In the genomic region with DNA sequence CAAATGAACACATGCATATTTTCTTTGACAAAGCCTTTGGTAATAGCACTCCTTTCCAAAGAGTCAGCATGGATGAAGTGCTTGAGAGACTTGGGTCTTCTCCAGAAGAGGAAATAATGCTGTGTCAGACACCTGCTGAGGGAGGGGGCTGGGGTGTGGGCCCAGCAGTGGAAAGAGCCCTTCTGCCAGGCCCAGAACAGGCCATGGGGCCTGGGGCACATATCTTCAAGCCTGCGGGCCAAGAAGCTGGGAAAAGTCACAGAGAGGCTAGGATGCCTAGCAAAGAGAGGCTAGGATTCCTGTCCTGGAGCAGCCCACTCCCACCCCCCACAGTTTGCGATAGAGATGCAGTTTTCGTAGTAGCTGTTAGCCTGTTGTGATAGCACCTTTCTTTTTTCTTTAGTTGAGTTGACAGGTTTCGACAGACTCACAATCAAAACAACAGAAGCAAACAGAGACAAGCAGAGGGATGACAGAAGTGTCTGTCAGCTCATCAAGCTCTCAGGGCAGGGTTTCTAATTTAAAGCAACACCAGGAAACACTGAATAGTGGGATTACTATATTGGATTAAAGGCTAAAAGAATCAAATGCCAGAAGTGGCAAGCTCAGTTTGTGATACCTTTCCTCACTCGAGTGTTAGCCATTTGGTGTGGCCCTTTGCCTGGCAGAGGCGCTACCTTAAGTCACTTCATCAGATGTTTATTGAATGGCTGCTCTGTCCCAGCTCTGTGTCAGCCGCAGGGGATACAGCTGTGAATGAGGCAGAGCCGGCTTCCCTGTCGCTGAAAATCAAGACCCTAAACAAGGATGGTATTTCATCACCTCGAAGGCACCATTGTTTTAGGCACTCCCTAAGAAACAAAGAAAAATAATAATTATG, we compare ENCODE assay signal across 11 cellular contexts. TPM values are rescaled to one million over a fixed set of nuclear protein-coding genes. Genes with fewer than 3 reads are reported as not detected.
DNase-seq lines count a peak whose midpoint lies in the region; ATAC-seq and TF ChIP-seq lines count a peak whose summit lies in the region.
"Had no signal": no experiment of that assay in that cellular context is flagged by ENCODE, and none has a peak within 500 bp of the region (broad histone marks: within the 10 kb centered on the region; RNA-seq: fewer than 3 reads in every experiment).

No MANE protein-coding gene starts in this region.

- no peaks in the 10 kb centered on the region for H3K79me2 ChIP-seq in parathyroid adenoma

- intact Hi-C loops in Calu3 (cut with micrococcal nuclease; ENCODE audit: unreplicated experiment) = no loop called here
- intact Hi-C loops in esophagus squamous epithelium (cut with DNase I) = no loop called here

- no peak for DNase-seq in Calu3
- DNase-seq in NCI-H2029 (lab: John Stamatoyannopoulos, UW) = peak; percentile 66
- DNase-seq in central memory CD8-positive, alpha-beta T cell (ENCODE audit: low spot score in 2 of 2) = no peak
- no peak for DNase-seq in stimulated activated CD4-positive, alpha-beta T cell treated with anti-CD3 and anti-CD28 coated beads, Interleukin-4, amount 100 ng/mL, for 1 hour
- no peak for DNase-seq in activated CD8-positive, alpha-beta memory T cell treated with anti-CD3 and anti-CD28 coated beads, Interleukin-2, amount 50 U/mL, for 48 hours
- DNase-seq in esophagus squamous epithelium (lab: John Stamatoyannopoulos, UW) = no peak
- DNase-seq: heart left ventricle, MG63, NCI-H774, right lobe of liver had no signal

- CTCF ChIA-PET in Calu3 (lab: Charles Lee) = interaction anchor here (0.8 to 1.3 kb wide), 3 partner anchors 11 to 59 kb away, joined by 3 to 5 read pairs (median 3); no protein-coding TSS in a partner anchor

- no peaks in the 10 kb centered on the region for H3K27me3 Mint-ChIP-seq in Calu3 (ENCODE audit: unreplicated experiment)
- H3K27me3 Mint-ChIP-seq in central memory CD8-positive, alpha-beta T cell = no peaks in the 10 kb centered on the region

- BruUV-seq in Calu3 (replicated peaks; lab: Mats Ljungman, UMichigan) = no TSS peak

- H2AFZ ChIP-seq in parathyroid adenoma = peak overlapping the region; percentile 51

- no peaks in the 10 kb centered on the region for H3K9me3 ChIP-seq in parathyroid adenoma (ENCODE audit: control insufficient read depth, low read length)
- H3K9me3 ChIP-seq in esophagus squamous epithelium = no peaks in the 10 kb centered on the region
- H3K9me3 ChIP-seq: heart left ventricle, MG63, right lobe of liver had no signal

- H3K27me3 ChIP-seq in parathyroid adenoma (ENCODE audit: control insufficient read depth, insufficient read depth, low read length) (no peaks in the 10 kb centered on the region), esophagus squamous epithelium (peaks cover 0 to 91% (median 2%) of the 10 kb centered on the region in 4 donors)
- H3K27me3 ChIP-seq: heart left ventricle, MG63, right lobe of liver had no signal

- H3K4me2 ChIP-seq in parathyroid adenoma (ENCODE audit: low read length) = no peak overlapping the region

- WGBS in esophagus squamous epithelium, 2 donors = 65 to 78% methylated on average over 9 to 10 of the region's 10 CpGs

- no peak overlapping the region for H3K4me3 ChIP-seq in parathyroid adenoma (ENCODE audit: low read depth, low read length)
- no peak overlapping the region for H3K4me3 ChIP-seq in esophagus squamous epithelium
- H3K4me3 ChIP-seq: heart left ventricle, MG63, right lobe of liver had no signal

- no peaks in the 10 kb centered on the region for H3K9me3 Mint-ChIP-seq in Calu3 (ENCODE audit: low read depth, unreplicated experiment)
- no peaks in the 10 kb centered on the region for H3K9me3 Mint-ChIP-seq in central memory CD8-positive, alpha-beta T cell

- no peak for ATAC-seq in central memory CD8-positive, alpha-beta T cell (replicated peaks; ENCODE audit: extremely low read depth, poor library complexity, severe bottlenecking)
- ATAC-seq: heart left ventricle, right lobe of liver had no signal

- H3K36me3 ChIP-seq in parathyroid adenoma (ENCODE audit: control insufficient read depth, insufficient read depth, low read length) (no peaks in the 10 kb centered on the region), esophagus squamous epithelium (no peaks in the 10 kb centered on the region)
- H3K36me3 ChIP-seq: heart left ventricle, MG63, right lobe of liver had no signal

- no peak overlapping the region for H3K27ac ChIP-seq in parathyroid adenoma
- no peak overlapping the region for H3K27ac ChIP-seq in esophagus squamous epithelium
- H3K27ac ChIP-seq: right lobe of liver had no signal

- H3K4me1 ChIP-seq in parathyroid adenoma (peaks cover 2% of the 10 kb centered on the region), esophagus squamous epithelium (peaks cover 8 to 38% (median 15%) of the 10 kb centered on the region in 3 donors)

- H3K9ac ChIP-seq in parathyroid adenoma = no peak overlapping the region

- H3K36me3 Mint-ChIP-seq in Calu3 (ENCODE audit: insufficient read depth, unreplicated experiment) = peaks cover 57% of the 10 kb centered on the region
- H3K36me3 Mint-ChIP-seq in central memory CD8-positive, alpha-beta T cell (ENCODE audit: insufficient read depth) = peaks cover 6% of the 10 kb centered on the region

- no peak overlapping the region for H3K4me3 Mint-ChIP-seq in Calu3 (ENCODE audit: low read depth, unreplicated experiment)
- H3K4me3 Mint-ChIP-seq in central memory CD8-positive, alpha-beta T cell = no peak overlapping the region

- peaks cover 75% of the 10 kb centered on the region for H3K4me1 Mint-ChIP-seq in Calu3 (ENCODE audit: low read depth, unreplicated experiment)
- H3K4me1 Mint-ChIP-seq in central memory CD8-positive, alpha-beta T cell = peaks cover 65% of the 10 kb centered on the region

- no peak for TF ChIP-seq POLR2A in esophagus squamous epithelium (IDR thresholded peaks at IDR 0.05)

- H3K27ac Mint-ChIP-seq in Calu3 (ENCODE audit: unreplicated experiment) = peak overlapping the region; percentile 69
- peak overlapping the region; percentile 61 for H3K27ac Mint-ChIP-seq in central memory CD8-positive, alpha-beta T cell (ENCODE audit: low read depth)

- TF ChIP-seq CTCF in Calu3 (IDR thresholded peaks at IDR 0.05; ENCODE audit: unreplicated experiment) = no peak
- no peak for TF ChIP-seq CTCF in parathyroid adenoma (IDR thresholded peaks at IDR 0.05)
- no peak for TF ChIP-seq CTCF in esophagus squamous epithelium (IDR thresholded peaks at IDR 0.05)

RNA-seq across cellular contexts. Expression of a gene that starts 19.0 kb away (rescaled TPM):
- total RNA-seq in Calu3 (2022) (113 and 131 TPM in 2 replicates), esophagus squamous epithelium (1 to 10 TPM in 2 of 4 donors, under 1 TPM in 1, not detected in 1; 0.35 to 6.7 (median 3.0) TPM)

Comparison
In these comparisons a context has a peak if more than half of its experiments do, and no peak if none do; other contexts are left out.
1. RNA of a gene that starts 19.0 kb away (total RNA-seq): 113 to 131 TPM in Calu3; 0.35 to 6.7 TPM in esophagus squamous epithelium; every median in the first group is over 10 times any median in the second.